In genomic region chr11:44977493-44977984, GRCh38 we compare ENCODE assay signal across 9 cellular contexts. TPM values are rescaled to one million over a fixed set of nuclear protein-coding genes. Genes with fewer than 3 reads are reported as not detected.
A peak's percentile ranks its signal among the peaks of the same experiment; 100 is the strongest.
DNase-seq lines count a peak whose midpoint lies in the region; ATAC-seq, FAIRE-seq and TF ChIP-seq lines count a peak whose summit lies in the region.
"Had no signal": no experiment of that assay in that cellular context is flagged by ENCODE, and none has a peak within 500 bp of the region (broad histone marks: within the 10 kb centered on the region; RNA-seq: fewer than 3 reads in every experiment).

No MANE protein-coding gene starts in this region.

- peaks cover 33% of the 10 kb centered on the region for H3K4me1 ChIP-seq in keratinocyte (ENCODE audit: control insufficient read depth, extremely low read depth, insufficient read depth, low read length)

- TF ChIP-seq POLR2A in GM12892 (IDR thresholded peaks at IDR 0.05; ENCODE audit: low read depth, low read length), result no peak
- TF ChIP-seq POLR2A in erythroblast (IDR thresholded peaks at IDR 0.05; ENCODE audit: low read length), result no peak

- no peaks in the 10 kb centered on the region for H3K79me2 ChIP-seq in keratinocyte (ENCODE audit: control insufficient read depth, insufficient read depth, low read length)

- H3K27ac ChIP-seq in VCaP (peak overlapping the region; percentile 100), keratinocyte (ENCODE audit: control insufficient read depth, insufficient read depth, low read length) (no peak overlapping the region)

- H4K20me1 ChIP-seq in keratinocyte (ENCODE audit: control insufficient read depth, extremely low read depth, insufficient read depth, low read length), result no peaks in the 10 kb centered on the region

- DNase-seq in AG10803 (ENCODE audit: low read depth) (no peak), GM12892 (ENCODE audit: insufficient read length) (no peak), keratinocyte (ENCODE audit: low read depth, low spot score) (no peak), erythroblast (lab: John Stamatoyannopoulos, UW) (no peak)

- no peaks in the 10 kb centered on the region for H3K9me1 ChIP-seq in keratinocyte (ENCODE audit: control insufficient read depth, extremely low read depth, insufficient read depth, low read length)

- dilution Hi-C loops in keratinocyte (cut with MboI; ENCODE audit: extremely low pct_ligation_motif_present, low sequenced_read_pairs), result no loop called here

- H3K9me3 ChIP-seq in keratinocyte (ENCODE audit: control insufficient read depth, low read depth, low read length), result no peaks in the 10 kb centered on the region

- H3K27me3 ChIP-seq in keratinocyte (ENCODE audit: control insufficient read depth, extremely low read depth, insufficient read depth, low read length), result no peaks in the 10 kb centered on the region

- peak overlapping the region; percentile 27 for H2AFZ ChIP-seq in keratinocyte (ENCODE audit: control insufficient read depth, low read length)

- no peak overlapping the region for H3K4me2 ChIP-seq in keratinocyte (ENCODE audit: control insufficient read depth, extremely low read depth, insufficient read depth, low read depth, low read length)

- no peak overlapping the region for H3K4me3 ChIP-seq in AG10803 (ENCODE audit: low read length)
- H3K4me3 ChIP-seq in keratinocyte (ENCODE audit: control insufficient read depth in 2 of 3, extremely low read depth in 1 of 3, insufficient read depth in 2 of 3, low read depth in 1 of 3, low read length in 3 of 3), result no peak overlapping the region
- H3K4me3 ChIP-seq: GM12878 had no signal

- ATAC-seq in HG02759 (IDR thresholded peaks at IDR 0.05; ENCODE audit: unreplicated experiment) (no peak), GM21381 (IDR thresholded peaks at IDR 0.05; ENCODE audit: unreplicated experiment) (no peak), HG03442 (IDR thresholded peaks at IDR 0.05; ENCODE audit: unreplicated experiment) (no peak)
- ATAC-seq: GM12878 had no signal

- H3K36me3 ChIP-seq in keratinocyte (ENCODE audit: control insufficient read depth in 2 of 2, extremely low read depth in 1 of 2, insufficient read depth in 2 of 2, low read length in 2 of 2), result no peaks in the 10 kb centered on the region

- H3K9ac ChIP-seq in keratinocyte (ENCODE audit: control insufficient read depth, extremely low read depth, insufficient read depth, low read length), result no peak overlapping the region

- FAIRE-seq in GM12892 (lab: Jason Lieb, UNC) (peak; percentile 54), keratinocyte (lab: Jason Lieb, UNC) (peak; percentile 58)

- TF ChIP-seq CTCF in AG10803 (conservative IDR thresholded peaks at IDR 0.05; ENCODE audit: low read length) (peak; percentile 18), VCaP (conservative IDR thresholded peaks at IDR 0.05) (peak; percentile 36; the same call in 1 of the 2 replicates), keratinocyte (optimal IDR thresholded peaks at IDR 0.05 in 1 of 3, IDR thresholded peaks at IDR 0.05 in 1 of 3, conservative IDR thresholded peaks at IDR 0.05 in 1 of 3; ENCODE audit: extremely low read depth in 1 of 3, insufficient read depth in 2 of 3, low read length in 3 of 3) (peak in 2 of 3 experiments; percentile 33 to 60)

RNA-seq across cellular contexts. Expression of gene TP53I11, which starts 26.9 kb away (rescaled TPM):
- not detected for polyA plus RNA-seq in GM12892 (2012; ENCODE audit: missing spikeins)
- polyA plus RNA-seq in keratinocyte, result 13.2 to 23.4 TPM (median 21.4 TPM) in 3 replicates
- 5.1 TPM for polyA plus RNA-seq in keratinocyte (2011; ENCODE audit: low read depth)
- polyA plus RNA-seq in keratinocyte (2011; cell fraction: cytosol; rRNA removed), result 22.7 and 46.1 TPM in 2 replicates
- 45.2 and 69.9 TPM in 2 replicates for polyA plus RNA-seq in keratinocyte (2011; cell fraction: nucleus; rRNA removed)
- 17.6 and 64.9 TPM in 2 replicates for polyA plus RNA-seq in keratinocyte (2012; ENCODE audit: low replicate concordance)
- polyA minus RNA-seq in keratinocyte, result 30.6 to 101 TPM (median 32.7 TPM) in 3 replicates
- 46.2 TPM for polyA minus RNA-seq in keratinocyte (2011; cell fraction: cytosol; rRNA and poly(A)+ RNA removed)
- polyA minus RNA-seq in keratinocyte (2011; cell fraction: nucleus; rRNA and poly(A)+ RNA removed), result 28.5 and 32.7 TPM in 2 replicates
